In genomic region chr20:1466211-1467081, GRCh38 we compare ENCODE assay signal across 8 cellular contexts. TPM values are rescaled to one million over a fixed set of nuclear protein-coding genes. Genes with fewer than 3 reads are reported as not detected.
A peak's percentile ranks its signal among the peaks of the same experiment; 100 is the strongest.
DNase-seq lines count a peak whose midpoint lies in the region; ATAC-seq and TF ChIP-seq lines count a peak whose summit lies in the region.

TSS of gene NSFL1C (minus strand) at chr20:1466849. CDS start at chr20:1466824, 25 bp downstream.

- 0% methylated on average over 8 of the region's 104 CpGs for WGBS in right lobe of liver (ENCODE audit: insufficient coverage, low coverage, low lambda C conversion rate, missing lambda C conversion rate)

- H3K36me3 Mint-ChIP-seq in CD14-positive monocyte = peaks cover 46 to 61% of the 10 kb centered on the region in 2 donors

- peak within 1 kb of the TSS; percentile 96 to 100 (median 99) for H3K27ac Mint-ChIP-seq in CD14-positive monocyte

- TF ChIP-seq POLR2A in right lobe of liver (IDR thresholded peaks at IDR 0.05) = peak; percentile 75

- peak within 1 kb of the TSS; percentile 60 to 78 (median 66) for H3K27ac ChIP-seq in right lobe of liver

- H3K9me3 Mint-ChIP-seq in CD14-positive monocyte = no peaks in the 10 kb centered on the region

- H3K4me3 Mint-ChIP-seq in CD14-positive monocyte = peak within 1 kb of the TSS; percentile 87 to 91

- peak; percentile 90 for DNase-seq in CD14-positive monocyte (ENCODE audit: low spot score)
- peak; percentile 88 for DNase-seq in NCI-H748 treated with DMSO at 0.1 percent for 48 hours (lab: John Stamatoyannopoulos, UW)
- peak; percentile 96 for DNase-seq in activated CD4-positive, alpha-beta T cell treated with anti-CD3 and anti-CD28 coated beads, Interleukin-2, amount 50 U/mL, for 4 hours
- peak; percentile 84 to 96 for DNase-seq in dermis microvascular lymphatic vessel endothelial cell (ENCODE audit: low read depth in 2 of 2)
- peak; percentile 96 to 97 (median 96) for DNase-seq in right lobe of liver
- peak; percentile 94 to 97 for DNase-seq in stimulated activated CD4-positive, alpha-beta T cell treated with anti-CD3 and anti-CD28 coated beads, Interleukin-4, amount 100 ng/mL, for 4 hours

- ATAC-seq in GM19372 (IDR thresholded peaks at IDR 0.05; ENCODE audit: low read depth, unreplicated experiment) = peak; percentile 89
- peak; percentile 73 for ATAC-seq in HG03558 (IDR thresholded peaks at IDR 0.05; ENCODE audit: extremely low read depth, unreplicated experiment)
- peak; percentile 87 to 96 (median 94) for ATAC-seq in right lobe of liver

- H3K27me3 Mint-ChIP-seq in CD14-positive monocyte (ENCODE audit: low read depth in 3 of 3) = peaks cover 0 to 2% (median 0%) of the 10 kb centered on the region in 3 donors

- no peaks in the 10 kb centered on the region for H3K27me3 ChIP-seq in right lobe of liver

- intact Hi-C loops in CD14-positive monocyte (cut with micrococcal nuclease) (loop anchor here in 1 of 2 donors (5.0 kb wide), 2 partner anchors 36 to 349 kb away; partner anchors contain the start of gene PSMF1), right lobe of liver (cut with DNase I) (no loop called here)

- H3K4me3 ChIP-seq in right lobe of liver = peak within 1 kb of the TSS; percentile 94 to 98 (median 96)

- H3K9me3 ChIP-seq in right lobe of liver = no peaks in the 10 kb centered on the region

- peak; percentile 100 for TF ChIP-seq CTCF in CD14-positive monocyte (IDR thresholded peaks at IDR 0.05)
- TF ChIP-seq CTCF in right lobe of liver (IDR thresholded peaks at IDR 0.05) = peak; percentile 97 to 99 (median 98)

- peaks cover 74% of the 10 kb centered on the region for H3K4me1 Mint-ChIP-seq in CD14-positive monocyte

- peaks cover 0 to 9% (median 0%) of the 10 kb centered on the region in 4 donors for H3K36me3 ChIP-seq in right lobe of liver

- H3K4me1 ChIP-seq in right lobe of liver = peaks cover 0 to 24% (median 11%) of the 10 kb centered on the region in 4 donors

RNA-seq across cellular contexts. Expression of gene NSFL1C, which starts in this region (rescaled TPM):
- polyA plus RNA-seq in CD14-positive monocyte = 10 to 100 TPM; 52.8 to 56.8 TPM
- total RNA-seq in dermis microvascular lymphatic vessel endothelial cell = 19.1 and 25.3 TPM in 2 replicates
- 10 to 100 TPM; 40.8 to 53.5 (median 43.4) TPM for total RNA-seq in right lobe of liver

Comparison
In these comparisons a context has a peak if more than half of its experiments do, and no peak if none do; other contexts are left out.
1. Peak in every context shown above with its lines: DNase-seq, ATAC-seq, H3K4me3 ChIP-seq and H3K27ac ChIP-seq.